Comparison of ENCODE assay signal across 8 cellular contexts in genomic region chr21:32278068-32278467, GRCh38. TPM values are rescaled to one million over a fixed set of nuclear protein-coding genes. Genes with fewer than 3 reads are reported as not detected.
DNase-seq lines count a peak whose midpoint lies in the region; ATAC-seq and TF ChIP-seq lines count a peak whose summit lies in the region.

No MANE protein-coding gene starts in this region.

- H2BK5ac ChIP-seq in trophoblast cell (ENCODE audit: low read depth, low read length, poor library complexity) = no peak overlapping the region

- H2BK120ac ChIP-seq in trophoblast cell (ENCODE audit: insufficient read depth, low read length, poor library complexity) = no peak overlapping the region

- no peak overlapping the region for H2AK5ac ChIP-seq in trophoblast cell (ENCODE audit: low read length)

- no peak overlapping the region for H3K27ac ChIP-seq in ACC112 (ENCODE audit: low read depth, low read length)
- no peak overlapping the region for H3K27ac ChIP-seq in trophoblast cell (ENCODE audit: low read depth, low read length)

- no peak overlapping the region for H3K23ac ChIP-seq in trophoblast cell (ENCODE audit: low read length)

- no peaks in the 10 kb centered on the region; the same call in 1 of the 2 replicates for H3K36me3 ChIP-seq in ACC112 (ENCODE audit: insufficient read depth, low read length)
- H3K36me3 ChIP-seq in trophoblast cell (ENCODE audit: control insufficient read depth in 1 of 2, insufficient read depth in 2 of 2, low read length in 2 of 2) = peaks cover 3 to 6% of the 10 kb centered on the region in 2 experiments

- H3K14ac ChIP-seq in trophoblast cell (ENCODE audit: low read length) = no peak overlapping the region

- H3K4me2 ChIP-seq in trophoblast cell (ENCODE audit: low read length) = peak overlapping the region; percentile 83

- peak overlapping the region; percentile 37 for H2AFZ ChIP-seq in ACC112 (ENCODE audit: low read length, unreplicated experiment)
- H2AFZ ChIP-seq in trophoblast cell (ENCODE audit: insufficient read depth, low read length, poor library complexity) = no peak overlapping the region

- H3K27me3 ChIP-seq in ACC112 (ENCODE audit: insufficient read depth, low read length) (no peaks in the 10 kb centered on the region), trophoblast cell (ENCODE audit: insufficient read depth, low read length) (no peaks in the 10 kb centered on the region)

- H3K4me3 ChIP-seq in ACC112 (ENCODE audit: low read depth, low read length) = peak overlapping the region; percentile 92
- H3K4me3 ChIP-seq in trophoblast cell (ENCODE audit: low read depth, low read length) = peak overlapping the region; percentile 94

- in situ Hi-C loops in GM13976 (cut with MboI; ENCODE audit: low sequenced_read_pairs, unreplicated experiment) = no loop called here

- H3K4me1 ChIP-seq in ACC112 (ENCODE audit: control insufficient read depth, insufficient read depth, low read length, unreplicated experiment) = peaks cover 15% of the 10 kb centered on the region
- peaks cover 5% of the 10 kb centered on the region in 2 experiments for H3K4me1 ChIP-seq in trophoblast cell (ENCODE audit: control insufficient read depth in 1 of 2, insufficient read depth in 2 of 2, low read length in 2 of 2)

- peak overlapping the region; percentile 9 for H3K4ac ChIP-seq in trophoblast cell (ENCODE audit: low read depth, low read length)

- no peak overlapping the region for H4K91ac ChIP-seq in trophoblast cell (ENCODE audit: low read depth, low read length)

- TF ChIP-seq CTCF in GM13976 (IDR thresholded peaks at IDR 0.05; ENCODE audit: borderline replicate concordance, control extremely low read depth, extremely low read depth, insufficient read depth, missing control alignments) = no peak

- no peak overlapping the region for H4K12ac ChIP-seq in trophoblast cell (ENCODE audit: low read depth, low read length)

- no peak overlapping the region for H2BK12ac ChIP-seq in trophoblast cell (ENCODE audit: low read length)

- ATAC-seq in GM21528 (IDR thresholded peaks at IDR 0.05; ENCODE audit: low FRiP score, unreplicated experiment) = peak; percentile 10
- no peak for ATAC-seq in GM21526 (IDR thresholded peaks at IDR 0.05; ENCODE audit: low FRiP score, unreplicated experiment)

- H3K79me1 ChIP-seq in trophoblast cell (ENCODE audit: low read length) = peaks cover 6% of the 10 kb centered on the region

- no CpG with 5 or more reads among the region's 6 CpGs for WGBS in trophoblast cell (ENCODE audit: extremely low coverage, insufficient coverage, insufficient read length)

- no peak overlapping the region for H3K18ac ChIP-seq in trophoblast cell (ENCODE audit: low read length)

- DNase-seq in RKO (ENCODE audit: low spot score) = peak; percentile 34
- DNase-seq in erythroblast (lab: John Stamatoyannopoulos, UW) = peak; percentile 38 to 46
- no peak for DNase-seq in trophoblast cell
- no peak for DNase-seq in NCI-H345 (lab: John Stamatoyannopoulos, UW)
- DNase-seq in GM13976 (ENCODE audit: low spot score) = no peak

- H4K8ac ChIP-seq in trophoblast cell (ENCODE audit: low read depth, low read length) = no peak overlapping the region

- H3K79me2 ChIP-seq in ACC112 (ENCODE audit: control insufficient read depth, insufficient read depth, low read length, unreplicated experiment) (peaks cover 28% of the 10 kb centered on the region), trophoblast cell (ENCODE audit: control insufficient read depth, insufficient read depth, low read length, poor library complexity) (peaks cover 3% of the 10 kb centered on the region)

- no peak for TF ChIP-seq POLR2A in erythroblast (IDR thresholded peaks at IDR 0.05; ENCODE audit: low read length)

- H3K9ac ChIP-seq in trophoblast cell (ENCODE audit: low read length) = peak overlapping the region; percentile 61

- H3K9me3 ChIP-seq in trophoblast cell (ENCODE audit: insufficient read depth, low read depth, low read length) = no peaks in the 10 kb centered on the region

RNA-seq across cellular contexts. Expression of gene MIS18A, which starts 0.8 kb away (rescaled TPM):
- 26.5 and 27.5 TPM in 2 replicates for polyA plus RNA-seq in trophoblast cell (2013)

RNA-seq across cellular contexts. Expression of gene MRAP, which starts 20.6 kb away (rescaled TPM):
- polyA plus RNA-seq in trophoblast cell (2013) = not detected in 2 replicates

Comparison
In these comparisons a context has a peak if more than half of its experiments do, and no peak if none do; other contexts are left out.
1. DNase-seq: peak in RKO (single experiment) and erythroblast (2 of 2); none in trophoblast cell (0 of 2), NCI-H345 (single experiment) and GM13976 (single experiment).